Comparison of ENCODE assay signal across 1 cellular context in genomic region chr3:123082370-123083065, GRCh38.
TF ChIP-seq lines count a peak whose summit lies in the region.

No MANE protein-coding gene starts in this region.

TF ChIP-seq in K562, 482 proteins besides CTCF, POLR2A, EP300 and RAD21 (continued from another document):
- TF ChIP-seq ZNF609 (CRISPR knock-in tag; IDR thresholded peaks at IDR 0.05; ENCODE audit: borderline replicate concordance) (no peak), E2F1 (CRISPR knock-in tag; IDR thresholded peaks at IDR 0.05) (no peak), CEBPZ (IDR thresholded peaks at IDR 0.05; ENCODE audit: borderline replicate concordance, low read depth, low read length) (no peak), TAL1 (IDR thresholded peaks at IDR 0.05) (peak; percentile 78), BDP1 (IDR thresholded peaks at IDR 0.05; ENCODE audit: insufficient read depth, insufficient read length) (no peak), BCLAF1 (IDR thresholded peaks at IDR 0.05; ENCODE audit: borderline replicate concordance in 1 of 2, control insufficient read depth in 1 of 2, low read depth in 2 of 2, low read length in 1 of 2) (no peak), ZNF436 (CRISPR knock-in tag; IDR thresholded peaks at IDR 0.05) (no peak), SRSF1 (IDR thresholded peaks at IDR 0.05; ENCODE audit: low read depth, low read length) (no peak), OTX1 (CRISPR knock-in tag; IDR thresholded peaks at IDR 0.05) (no peak), FOXJ2 (tag; IDR thresholded peaks at IDR 0.05) (no peak), ZNF398 (CRISPR knock-in tag; IDR thresholded peaks at IDR 0.05) (no peak), E2F8 (IDR thresholded peaks at IDR 0.05; ENCODE audit: low read depth, partially characterized antibody) (no peak), TRIM24 (IDR thresholded peaks at IDR 0.05) (peak in 1 of 2 experiments; percentile 9; a peak in 1 of 4 replicates), TCF7 (IDR thresholded peaks at IDR 0.05; ENCODE audit: borderline replicate concordance) (no peak), ZNF354B (CRISPR knock-in tag; IDR thresholded peaks at IDR 0.05) (no peak), HDAC1 (IDR thresholded peaks at IDR 0.05) (peak in 1 of 2 experiments; percentile 36; a peak in 1 of 4 replicates), SMAD4 (CRISPR knock-in tag; conservative IDR thresholded peaks at IDR 0.05) (no peak)
